In genomic region chr9:133058550-133059320, GRCh38 we compare ENCODE assay signal across 12 cellular contexts. TPM values are rescaled to one million over a fixed set of nuclear protein-coding genes. Genes with fewer than 3 reads are reported as not detected.
DNase-seq lines count a peak whose midpoint lies in the region; ATAC-seq, FAIRE-seq and TF ChIP-seq lines count a peak whose summit lies in the region.
"Had no signal": no experiment of that assay in that cellular context is flagged by ENCODE, and none has a peak within 500 bp of the region (broad histone marks: within the 10 kb centered on the region; RNA-seq: fewer than 3 reads in every experiment).

No MANE protein-coding gene starts in this region.

- FAIRE-seq in H1 (lab: Jason Lieb, UNC): no peak

- TF ChIP-seq POLR2A in H1 (IDR thresholded peaks at IDR 0.05; ENCODE audit: control extremely low read depth in 1 of 2, low read depth in 2 of 2, low read length in 2 of 2) (no peak), stomach (IDR thresholded peaks at IDR 0.05) (no peak)

- peaks cover 0 to 7% of the 10 kb centered on the region in 2 experiments for H4K20me1 ChIP-seq in H1 (replicated peaks in 1 of 2; ENCODE audit: control insufficient read depth in 1 of 2, insufficient read depth in 2 of 2, low read length in 2 of 2)

- no peak overlapping the region for H2BK5ac ChIP-seq in H1 (ENCODE audit: low read depth, low read length)

- H3K4ac ChIP-seq in H1 (replicated peaks; ENCODE audit: insufficient read length, low read depth, low read length): no peak overlapping the region

- no peaks in the 10 kb centered on the region for H3K9me3 ChIP-seq in CD4-positive, alpha-beta T cell (ENCODE audit: control insufficient read depth, low read length)
- H3K9me3 ChIP-seq in RWPE2 (ENCODE audit: severe bottlenecking) (no peaks in the 10 kb centered on the region), H1 (ENCODE audit: insufficient read depth in 2 of 2, low read depth in 1 of 2, low read length in 1 of 2) (no peaks in the 10 kb centered on the region), stomach (no peaks in the 10 kb centered on the region)

- no peak overlapping the region for H3K4me2 ChIP-seq in H1 (ENCODE audit: insufficient read depth in 1 of 2, low read depth in 2 of 2, low read length in 2 of 2)

- no peak overlapping the region for H3K23ac ChIP-seq in H1 (ENCODE audit: insufficient read length)

- H3K4me3 ChIP-seq in RWPE2 (ENCODE audit: severe bottlenecking): no peak overlapping the region
- H3K4me3 ChIP-seq in H1 (ENCODE audit: extremely low read depth in 1 of 4, insufficient read depth in 2 of 4, low read depth in 3 of 4, low read length in 4 of 4): no peak overlapping the region
- H3K4me3 ChIP-seq in stomach: no peak overlapping the region
- H3K4me3 ChIP-seq in dorsolateral prefrontal cortex: no peak overlapping the region

- H3K4me3 Mint-ChIP-seq in CD4-positive, alpha-beta T cell: peak overlapping the region; percentile 12

- no peak overlapping the region for H4K8ac ChIP-seq in H1 (ENCODE audit: extremely low read depth, insufficient read depth, low read length)

- no peaks in the 10 kb centered on the region for H3K27me3 ChIP-seq in CD4-positive, alpha-beta T cell (ENCODE audit: control insufficient read depth, insufficient read depth, low read length)
- H3K27me3 ChIP-seq in RWPE2 (ENCODE audit: insufficient read depth, poor library complexity, severe bottlenecking): no peaks in the 10 kb centered on the region
- no peaks in the 10 kb centered on the region for H3K27me3 ChIP-seq in H1 (replicated peaks in 1 of 4; ENCODE audit: control insufficient read depth in 3 of 4, extremely low read depth in 1 of 4, insufficient read depth in 3 of 4, low read length in 3 of 4)
- H3K27me3 ChIP-seq in stomach: no peaks in the 10 kb centered on the region
- no peaks in the 10 kb centered on the region for H3K27me3 ChIP-seq in dorsolateral prefrontal cortex

- H4K5ac ChIP-seq in H1 (ENCODE audit: insufficient read length, low read depth, low read length): no peak overlapping the region

- no peaks in the 10 kb centered on the region for H3K9me3 Mint-ChIP-seq in CD4-positive, alpha-beta T cell

- peak overlapping the region; percentile 77 for H3K27ac Mint-ChIP-seq in CD4-positive, alpha-beta T cell

- CTCF ChIA-PET in CD4-positive, alpha-beta T cell (lab: Charles Lee): no interaction called here
- CTCF ChIA-PET in H1 (lab: Charles Lee; ENCODE audit: partially characterized antibody): interaction anchor here (0.7 to 1.8 kb wide), 6 partner anchors 11 to 88 kb away, joined by 3 to 6 read pairs (median 4); no protein-coding TSS in a partner anchor

- H2BK120ac ChIP-seq in H1 (replicated peaks; ENCODE audit: low read depth, low read length): no peak overlapping the region

- H2BK15ac ChIP-seq in H1 (ENCODE audit: low read length): no peak overlapping the region

- H3K56ac ChIP-seq in H1 (replicated peaks; ENCODE audit: insufficient read length, low read depth, low read length): no peak overlapping the region

- no peak for TF ChIP-seq RAD21 in H1 (IDR thresholded peaks at IDR 0.05 in 1 of 2, conservative IDR thresholded peaks at IDR 0.05 in 1 of 2; ENCODE audit: low read depth in 2 of 2, low read length in 2 of 2)

- peaks cover 25% of the 10 kb centered on the region for H3K36me3 Mint-ChIP-seq in CD4-positive, alpha-beta T cell (ENCODE audit: low read depth)

- 0 out of 2 replicates have a peak, but pooled peaks cover 2% of the 10 kb centered on the region for H3K79me1 ChIP-seq in H1 (ENCODE audit: low read depth, low read length)

- no peak overlapping the region for H2BK20ac ChIP-seq in H1 (ENCODE audit: low read length)

- in situ Hi-C loops in GM13976 (cut with MboI; ENCODE audit: low sequenced_read_pairs, unreplicated experiment): no loop called here

- H3K4me1 ChIP-seq in RWPE2 (ENCODE audit: insufficient read depth, poor library complexity, severe bottlenecking) (peaks cover 34% of the 10 kb centered on the region), H1 (replicated peaks in 1 of 4; ENCODE audit: control insufficient read depth in 3 of 4, insufficient read depth in 4 of 4, low read length in 3 of 4) (peaks cover 6 to 23% (median 13%) of the 10 kb centered on the region in 4 experiments), stomach (peaks cover 0 to 12% (median 0%) of the 10 kb centered on the region in 4 donors)

- no peak for TF ChIP-seq EP300 in H1 (IDR thresholded peaks at IDR 0.05; ENCODE audit: borderline replicate concordance in 1 of 2, low read depth in 2 of 2, low read length in 2 of 2)
- TF ChIP-seq EP300 in stomach (IDR thresholded peaks at IDR 0.05): no peak

- DNase-seq in CD4-positive, alpha-beta T cell: no peak
- DNase-seq in GM13976 (ENCODE audit: low spot score): peak; percentile 63
- no peak for DNase-seq in RWPE2 (ENCODE audit: low spot score)
- no peak for DNase-seq in H1 (ENCODE audit: low read depth in 1 of 2, low spot score in 2 of 2)
- no peak for DNase-seq in stomach
- no peak for DNase-seq in pons (ENCODE audit: low spot score)
- DNase-seq in dorsolateral prefrontal cortex: no peak
- DNase-seq: midbrain, NCI-H2107, substantia nigra had no signal

- H2AK5ac ChIP-seq in H1 (ENCODE audit: low read depth, low read length): no peak overlapping the region

- H4K91ac ChIP-seq in H1 (replicated peaks; ENCODE audit: insufficient read length, low read length): no peak overlapping the region

- POLR2A ChIA-PET in CD4-positive, alpha-beta T cell (lab: Charles Lee): interaction anchor here (1.1 to 2.3 kb wide), 2 partner anchors 28 to 90 kb away, joined by 3 to 10 read pairs; partner anchors contain the start of gene GTF3C5
- POLR2A ChIA-PET in H1 (lab: Charles Lee; ENCODE audit: partially characterized antibody): interaction anchor here (0.9 to 1.9 kb wide), 5 partner anchors 9 to 342 kb away, joined by 3 to 4 read pairs (median 3); no protein-coding TSS in a partner anchor

- H2BK12ac ChIP-seq in H1 (ENCODE audit: low read depth, low read length): no peak overlapping the region

- no peak overlapping the region for H3K9ac ChIP-seq in H1 (replicated peaks in 1 of 4; ENCODE audit: extremely low read depth in 1 of 4, low read depth in 3 of 4, low read length in 3 of 4)

- no peak overlapping the region for H3K18ac ChIP-seq in H1 (ENCODE audit: extremely low read depth, low read length)

- no peaks in the 10 kb centered on the region for H3K79me2 ChIP-seq in H1 (ENCODE audit: control insufficient read depth in 1 of 2, insufficient read depth in 2 of 2, low read length in 2 of 2)

- intact Hi-C loops in CD4-positive, alpha-beta T cell (cut with DNase I, micrococcal nuclease): no loop called here
- intact Hi-C loops in stomach (cut with DNase I; ENCODE audit: low total_unique reads) (no loop called here), dorsolateral prefrontal cortex (cut with DNase I) (no loop called here)

- 84% methylated on average over 12 of the region's 12 CpGs; no CpG with 5 or more reads in 1 of the 2 experiments for WGBS in H1 (ENCODE audit: extremely low coverage in 1 of 2, insufficient coverage in 1 of 2, insufficient read length in 1 of 2, insufficient replicate concordance in 2 of 2, low coverage in 1 of 2, low lambda C conversion rate in 2 of 2, missing lambda C conversion rate in 1 of 2), 2 experiments
- WGBS in stomach, 5 donors: 68 to 84% (median 78%) methylated on average over 9 to 12 of the region's 12 CpGs

- no peak for TF ChIP-seq CTCF in CD4-positive, alpha-beta T cell (IDR thresholded peaks at IDR 0.05)
- TF ChIP-seq CTCF in GM13976 (IDR thresholded peaks at IDR 0.05; ENCODE audit: borderline replicate concordance, control extremely low read depth, extremely low read depth, insufficient read depth, missing control alignments) (no peak), RWPE2 (IDR thresholded peaks at IDR 0.05; ENCODE audit: poor library complexity, severe bottlenecking) (no peak), H1 (IDR thresholded peaks at IDR 0.05; ENCODE audit: control extremely low read depth in 1 of 3, insufficient read depth in 1 of 3, low read depth in 1 of 3, low read length in 3 of 3) (no peak), stomach (IDR thresholded peaks at IDR 0.05) (no peak), dorsolateral prefrontal cortex (IDR thresholded peaks at IDR 0.05 in 54 of 56, conservative IDR thresholded peaks at IDR 0.05 in 2 of 56; ENCODE audit: low read depth in 1 of 56, partially characterized antibody in 56 of 56) (no peak)

- H3K23me2 ChIP-seq in H1 (ENCODE audit: low read depth, low read length): no peaks in the 10 kb centered on the region

- H2AFZ ChIP-seq in H1 (ENCODE audit: low read length): no peak overlapping the region

- H3K27me3 Mint-ChIP-seq in CD4-positive, alpha-beta T cell: no peaks in the 10 kb centered on the region

- H3K4me1 Mint-ChIP-seq in CD4-positive, alpha-beta T cell (ENCODE audit: low read depth): peaks cover 44% of the 10 kb centered on the region

- H3K36me3 ChIP-seq in RWPE2 (ENCODE audit: low read depth): peaks cover 33% of the 10 kb centered on the region
- peaks cover 13 to 31% (median 23%) of the 10 kb centered on the region in 4 experiments; a peak in 7 of 8 replicates for H3K36me3 ChIP-seq in H1 (ENCODE audit: control insufficient read depth in 2 of 4, insufficient read depth in 4 of 4, low read length in 3 of 4)
- H3K36me3 ChIP-seq in stomach: peaks cover 41 to 51% (median 50%) of the 10 kb centered on the region in 4 donors

- no peak overlapping the region for H3K14ac ChIP-seq in H1 (ENCODE audit: insufficient read length)

- H3K27ac ChIP-seq in CD4-positive, alpha-beta T cell (ENCODE audit: low read depth, low read length): no peak overlapping the region
- H3K27ac ChIP-seq in RWPE2 (ENCODE audit: poor library complexity, severe bottlenecking) (peak overlapping the region; percentile 80), H1 (ENCODE audit: low read depth, low read length) (no peak overlapping the region), stomach (no peak overlapping the region), dorsolateral prefrontal cortex (no peak overlapping the region)

- no peak for ATAC-seq in CD4-positive, alpha-beta T cell (ENCODE audit: poor library complexity)
- ATAC-seq in RWPE2 (ENCODE audit: low read depth): no peak
- no peak for ATAC-seq in HG02938 (IDR thresholded peaks at IDR 0.05; ENCODE audit: unreplicated experiment)
- ATAC-seq: HCT116 had no signal

RNA-seq across cellular contexts. Expression of gene CEL, which starts 3.0 kb away (rescaled TPM):
- under 1 TPM; 0.16 to 0.39 TPM for total RNA-seq in CD4-positive, alpha-beta T cell
- total RNA-seq in H1 (2021; fragmentation: NEBNext Ultra II Directional; extraction: Animal tissue kit (Norgen Biotek cat#: 25700)): 2.5 and 3.4 TPM in 2 replicates
- 1.8 and 2.7 TPM in 2 replicates for polyA plus RNA-seq in H1 (2011; rRNA removed)
- 1.9 TPM for polyA plus RNA-seq in H1 (2011; cell fraction: cytosol; rRNA removed)
- polyA plus RNA-seq in H1 (2011; cell fraction: nucleus; rRNA removed): 11.8 TPM
- polyA plus RNA-seq in H1 (2012, experiment 1 of 2): 3.1 to 4.5 TPM (median 3.7 TPM) in 4 replicates
- polyA plus RNA-seq in H1 (2012, experiment 2 of 2): 1.9 TPM
- 2.2 TPM for polyA plus RNA-seq in H1 (2013, experiment 1 of 2)
- polyA plus RNA-seq in H1 (2013, experiment 2 of 2): 2.1 TPM
- 1.0 and 1.2 TPM in 2 replicates for polyA minus RNA-seq in H1 (2011; rRNA and poly(A)+ RNA removed)
- polyA minus RNA-seq in H1 (2011; cell fraction: cytosol; rRNA and poly(A)+ RNA removed): not detected
- 1.3 TPM for polyA minus RNA-seq in H1 (2011; cell fraction: nucleus; rRNA and poly(A)+ RNA removed)
- 1 to 10 TPM in 2 of 5 donors, not detected in 3; 1.2 to 2.0 TPM for total RNA-seq in stomach
- polyA plus RNA-seq in stomach: 1 to 10 TPM; 1.4 to 9.9 (median 4.0) TPM
- total RNA-seq in dorsolateral prefrontal cortex: 1 to 10 TPM in 107 of 120 experiments, under 1 TPM in 13; 0.64 to 7.6 (median 2.1) TPM

RNA-seq across cellular contexts. Expression of gene GTF3C5, which starts 27.9 kb away (rescaled TPM):
- total RNA-seq in CD4-positive, alpha-beta T cell: 10 to 100 TPM; 49.0 to 52.4 TPM
- 87.1 and 89.4 TPM in 2 replicates for total RNA-seq in H1 (2021; fragmentation: NEBNext Ultra II Directional; extraction: Animal tissue kit (Norgen Biotek cat#: 25700))
- 78.7 and 104 TPM in 2 replicates for polyA plus RNA-seq in H1 (2011; rRNA removed)
- 96.0 TPM for polyA plus RNA-seq in H1 (2011; cell fraction: cytosol; rRNA removed)
- 171 TPM for polyA plus RNA-seq in H1 (2011; cell fraction: nucleus; rRNA removed)
- 72.1 to 92.5 TPM (median 89.8 TPM) in 4 replicates for polyA plus RNA-seq in H1 (2012, experiment 1 of 2)
- 73.5 TPM for polyA plus RNA-seq in H1 (2012, experiment 2 of 2)
- polyA plus RNA-seq in H1 (2013, experiment 1 of 2): 50.2 TPM
- 50.0 TPM for polyA plus RNA-seq in H1 (2013, experiment 2 of 2)
- polyA minus RNA-seq in H1 (2011; rRNA and poly(A)+ RNA removed): 70.6 and 79.9 TPM in 2 replicates
- 53.6 TPM for polyA minus RNA-seq in H1 (2011; cell fraction: cytosol; rRNA and poly(A)+ RNA removed)
- polyA minus RNA-seq in H1 (2011; cell fraction: nucleus; rRNA and poly(A)+ RNA removed): 61.2 TPM
- total RNA-seq in stomach: 10 to 100 TPM; 25.7 to 85.2 (median 53.8) TPM
- 10 to 100 TPM; 30.3 to 57.2 (median 37.0) TPM for polyA plus RNA-seq in stomach
- 10 to 100 TPM; 37.5 to 98.9 (median 61.0) TPM for total RNA-seq in dorsolateral prefrontal cortex
